ENCODE assay signal across 8 cellular contexts in the genomic region with DNA sequence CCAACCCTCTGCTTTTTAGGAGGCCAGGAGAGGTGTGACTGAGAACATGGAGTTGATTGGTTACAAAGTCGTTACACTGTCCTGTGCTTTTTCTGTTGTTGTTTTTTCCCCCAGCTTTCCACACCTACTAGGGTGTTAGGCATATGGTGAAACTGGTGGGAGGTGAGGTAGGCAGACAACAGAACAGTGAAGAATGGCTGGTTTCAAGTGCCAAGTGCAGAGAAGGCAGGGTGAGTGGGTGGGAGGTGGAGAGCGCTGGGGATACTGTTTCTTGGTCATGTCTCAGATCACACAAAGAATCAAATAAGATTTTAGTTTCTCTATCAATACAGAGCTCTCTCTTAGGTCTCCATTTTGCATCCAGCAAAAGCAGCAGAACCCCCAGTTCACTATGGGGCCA. TPM values are rescaled to one million over a fixed set of nuclear protein-coding genes. Genes with fewer than 3 reads are reported as not detected.
DNase-seq lines count a peak whose midpoint lies in the region; ATAC-seq and TF ChIP-seq lines count a peak whose summit lies in the region.

No MANE protein-coding gene starts in this region.

- H3K27me3 ChIP-seq in Peyer's patch = no peaks in the 10 kb centered on the region
- H3K27me3 ChIP-seq in muscle layer of duodenum (ENCODE audit: low read depth, low read length) = no peaks in the 10 kb centered on the region

- H3K36me3 ChIP-seq in Peyer's patch (no peaks in the 10 kb centered on the region), muscle layer of duodenum (ENCODE audit: control insufficient read depth in 1 of 2, insufficient read depth in 2 of 2, low read length in 2 of 2) (peaks cover 0 to 6% of the 10 kb centered on the region in 2 donors)

- H3K27ac ChIP-seq in Peyer's patch = peak overlapping the region in 3 of 4 donors; percentile 96 to 100 (median 99)
- peak overlapping the region; percentile 80 for H3K27ac ChIP-seq in muscle layer of duodenum (ENCODE audit: low read length)

- H3K4me1 Mint-ChIP-seq in activated naive CD8-positive, alpha-beta T cell (ENCODE audit: low read depth) = peaks cover 25% of the 10 kb centered on the region
- H3K4me1 Mint-ChIP-seq in stimulated activated effector memory CD8-positive, alpha-beta T cell treated with anti-CD3 and anti-CD28 coated beads, Interleukin-12 subunit alpha, Interleukin-12 subunit beta, amount 100 ng/mL, for 72 hours = peaks cover 30% of the 10 kb centered on the region

- intact Hi-C loops in lower leg skin (cut with DNase I; ENCODE audit: low total_unique reads) = no loop called here

- no peak for TF ChIP-seq CTCF in Peyer's patch (IDR thresholded peaks at IDR 0.05)
- TF ChIP-seq CTCF in lower leg skin (IDR thresholded peaks at IDR 0.05) = no peak

- ATAC-seq in stimulated activated effector memory CD8-positive, alpha-beta T cell treated with anti-CD3 and anti-CD28 coated beads, Interleukin-12 subunit alpha, Interleukin-12 subunit beta, amount 100 ng/mL, for 72 hours = peak; percentile 60
- ATAC-seq in HG03469 (IDR thresholded peaks at IDR 0.05; ENCODE audit: unreplicated experiment) = no peak

- H3K9me3 ChIP-seq in Peyer's patch = no peaks in the 10 kb centered on the region
- H3K9me3 ChIP-seq in muscle layer of duodenum (ENCODE audit: control insufficient read depth in 1 of 2, low read length in 2 of 2) = no peaks in the 10 kb centered on the region

- H3K4me3 ChIP-seq in Peyer's patch (no peak overlapping the region), muscle layer of duodenum (ENCODE audit: low read depth in 1 of 2, low read length in 2 of 2) (peak overlapping the region in 1 of 2 donors; percentile 95), lower leg skin (ENCODE audit: low read depth, poor library complexity, severe bottlenecking) (no peak overlapping the region)

- WGBS in lower leg skin, 2 donors = 64 to 72% methylated on average over 2 of the region's 2 CpGs

- peak overlapping the region; percentile 66 for H3K4me3 Mint-ChIP-seq in activated naive CD8-positive, alpha-beta T cell
- no peak overlapping the region for H3K4me3 Mint-ChIP-seq in stimulated activated effector memory CD8-positive, alpha-beta T cell treated with anti-CD3 and anti-CD28 coated beads, Interleukin-12 subunit alpha, Interleukin-12 subunit beta, amount 100 ng/mL, for 72 hours

- peak overlapping the region; percentile 43 for H3K27ac Mint-ChIP-seq in activated naive CD8-positive, alpha-beta T cell
- peak overlapping the region; percentile 81 for H3K27ac Mint-ChIP-seq in stimulated activated effector memory CD8-positive, alpha-beta T cell treated with anti-CD3 and anti-CD28 coated beads, Interleukin-12 subunit alpha, Interleukin-12 subunit beta, amount 100 ng/mL, for 72 hours

- H3K4me1 ChIP-seq in Peyer's patch = peaks cover 0 to 28% (median 9%) of the 10 kb centered on the region in 4 donors
- peaks cover 23 to 48% of the 10 kb centered on the region in 2 donors for H3K4me1 ChIP-seq in muscle layer of duodenum (ENCODE audit: control insufficient read depth in 1 of 2, insufficient read depth in 2 of 2, low read length in 2 of 2)

- DNase-seq in Peyer's patch (no peak), MV-4-11 (lab: John Stamatoyannopoulos, UW) (no peak), lower leg skin (ENCODE audit: low spot score in 2 of 2) (no peak), hepatic stellate cell (ENCODE audit: low spot score) (no peak)
- DNase-seq in stimulated activated effector memory CD8-positive, alpha-beta T cell treated with anti-CD3 and anti-CD28 coated beads, Interleukin-12 subunit alpha, Interleukin-12 subunit beta, amount 100 ng/mL, for 72 hours (ENCODE audit: low spot score in 2 of 2) = peak; percentile 18 to 70

- no peaks in the 10 kb centered on the region for H3K36me3 Mint-ChIP-seq in activated naive CD8-positive, alpha-beta T cell
- H3K36me3 Mint-ChIP-seq in stimulated activated effector memory CD8-positive, alpha-beta T cell treated with anti-CD3 and anti-CD28 coated beads, Interleukin-12 subunit alpha, Interleukin-12 subunit beta, amount 100 ng/mL, for 72 hours = no peaks in the 10 kb centered on the region

- TF ChIP-seq POLR2A in Peyer's patch (IDR thresholded peaks at IDR 0.05) = no peak
- no peak for TF ChIP-seq POLR2A in lower leg skin (IDR thresholded peaks at IDR 0.05)

- H3K9me3 Mint-ChIP-seq in activated naive CD8-positive, alpha-beta T cell (ENCODE audit: low read depth) = no peaks in the 10 kb centered on the region
- no peaks in the 10 kb centered on the region for H3K9me3 Mint-ChIP-seq in stimulated activated effector memory CD8-positive, alpha-beta T cell treated with anti-CD3 and anti-CD28 coated beads, Interleukin-12 subunit alpha, Interleukin-12 subunit beta, amount 100 ng/mL, for 72 hours

- H3K27me3 Mint-ChIP-seq in activated naive CD8-positive, alpha-beta T cell = no peaks in the 10 kb centered on the region

RNA-seq across cellular contexts. Expression of a gene that starts 2.2 kb away (rescaled TPM):
- 100 to 1,000 TPM; 251 to 586 (median 269) TPM for total RNA-seq in Peyer's patch
- 100 to 1,000 TPM; 223 to 331 (median 293) TPM for total RNA-seq in lower leg skin

RNA-seq across cellular contexts. Expression of a gene that starts 45.7 kb away (rescaled TPM):
- 10 to 100 TPM; 27.0 to 55.3 (median 28.3) TPM for total RNA-seq in Peyer's patch
- total RNA-seq in lower leg skin = 10 to 100 TPM; 28.6 to 44.3 (median 30.8) TPM

Comparison
In these comparisons a context has a peak if more than half of its experiments do, and no peak if none do; other contexts are left out.
1. DNase-seq: peak in stimulated activated effector memory CD8-positive, alpha-beta T cell treated with anti-CD3 and anti-CD28 coated beads, Interleukin-12 subunit alpha, Interleukin-12 subunit beta, amount 100 ng/mL, for 72 hours (2 of 2); none in Peyer's patch (0 of 3), MV-4-11 (single experiment), lower leg skin (0 of 2) and hepatic stellate cell (single experiment).